2 cellular contexts compared by ENCODE assay signal in genomic region chr3:157508461-157508860, GRCh38.
TF ChIP-seq lines count a peak whose summit lies in the region.

No MANE protein-coding gene starts in this region.

TF ChIP-seq in IMR-90, 13 proteins besides CTCF, POLR2A, EP300 and RAD21:
- no peak for TF ChIP-seq MXI1 (IDR thresholded peaks at IDR 0.05; ENCODE audit: borderline replicate concordance, low read depth, low read length)
- no peak for TF ChIP-seq BHLHE40 (IDR thresholded peaks at IDR 0.05; ENCODE audit: low read depth, low read length)
- no peak for TF ChIP-seq MAFK (IDR thresholded peaks at IDR 0.05; ENCODE audit: low read depth, low read length)

TF ChIP-seq in K562, 482 proteins besides CTCF, POLR2A, EP300 and RAD21:
- TF ChIP-seq MAFG (tag; conservative IDR thresholded peaks at IDR 0.05) (peak; percentile 96), ZNF133 (CRISPR knock-in tag; IDR thresholded peaks at IDR 0.05) (no peak), BRD4 (IDR thresholded peaks at IDR 0.05) (no peak), PHF21A (IDR thresholded peaks at IDR 0.05; ENCODE audit: borderline replicate concordance, low read depth) (no peak), CBFA2T3 (IDR thresholded peaks at IDR 0.05) (0 out of 2 replicates have a peak, but pooled peaks have one; percentile 17), BRCA1 (IDR thresholded peaks at IDR 0.05) (no peak), BRCA1 (CRISPR knock-in tag; IDR thresholded peaks at IDR 0.05) (no peak), ZNF316 (IDR thresholded peaks at IDR 0.05) (peak; percentile 83), NFE2L1 (tag; IDR thresholded peaks at IDR 0.05; ENCODE audit: borderline replicate concordance, low read depth) (peak; percentile 46; the same call in 1 of the 2 replicates), NCOA6 (IDR thresholded peaks at IDR 0.05) (no peak), JUNB (CRISPR knock-in tag; conservative IDR thresholded peaks at IDR 0.05) (no peak), MAFF (IDR thresholded peaks at IDR 0.05; ENCODE audit: low read length) (peak; percentile 69; the same call in 1 of the 2 replicates), ZNF583 (CRISPR knock-in tag; IDR thresholded peaks at IDR 0.05) (no peak), DPF2 (IDR thresholded peaks at IDR 0.05) (0 out of 2 replicates have a peak, but pooled peaks have one; percentile 23), MEIS2 (IDR thresholded peaks at IDR 0.05; ENCODE audit: partially characterized antibody) (peak; percentile 67), ESRRA (IDR thresholded peaks at IDR 0.05; ENCODE audit: borderline replicate concordance, low read depth) (no peak), RUNX1 (IDR thresholded peaks at IDR 0.05; ENCODE audit: low read depth) (no peak), MAFK (IDR thresholded peaks at IDR 0.05; ENCODE audit: low read length) (peak; percentile 47; the same call in 1 of the 2 replicates), PBX2 (CRISPR knock-in tag; IDR thresholded peaks at IDR 0.05; ENCODE audit: low read depth) (no peak), PBX2 (tag; conservative IDR thresholded peaks at IDR 0.05; ENCODE audit: low read depth) (peak; percentile 82), CUX1 (CRISPR knock-in tag; IDR thresholded peaks at IDR 0.05) (0 out of 2 replicates have a peak, but pooled peaks have one; percentile 13), MXI1 (IDR thresholded peaks at IDR 0.05; ENCODE audit: low read depth, low read length) (no peak), C11orf30 (IDR thresholded peaks at IDR 0.05; ENCODE audit: low read depth) (peak; percentile 81; the same call in 1 of the 2 replicates), NFE2 (IDR thresholded peaks at IDR 0.05; ENCODE audit: low read depth) (peak; percentile 71), E2F5 (CRISPR knock-in tag; IDR thresholded peaks at IDR 0.05) (no peak), ZNF444 (CRISPR knock-in tag; IDR thresholded peaks at IDR 0.05) (no peak)
